Comparison of ENCODE assay signal across 8 cellular contexts in the genomic region with DNA sequence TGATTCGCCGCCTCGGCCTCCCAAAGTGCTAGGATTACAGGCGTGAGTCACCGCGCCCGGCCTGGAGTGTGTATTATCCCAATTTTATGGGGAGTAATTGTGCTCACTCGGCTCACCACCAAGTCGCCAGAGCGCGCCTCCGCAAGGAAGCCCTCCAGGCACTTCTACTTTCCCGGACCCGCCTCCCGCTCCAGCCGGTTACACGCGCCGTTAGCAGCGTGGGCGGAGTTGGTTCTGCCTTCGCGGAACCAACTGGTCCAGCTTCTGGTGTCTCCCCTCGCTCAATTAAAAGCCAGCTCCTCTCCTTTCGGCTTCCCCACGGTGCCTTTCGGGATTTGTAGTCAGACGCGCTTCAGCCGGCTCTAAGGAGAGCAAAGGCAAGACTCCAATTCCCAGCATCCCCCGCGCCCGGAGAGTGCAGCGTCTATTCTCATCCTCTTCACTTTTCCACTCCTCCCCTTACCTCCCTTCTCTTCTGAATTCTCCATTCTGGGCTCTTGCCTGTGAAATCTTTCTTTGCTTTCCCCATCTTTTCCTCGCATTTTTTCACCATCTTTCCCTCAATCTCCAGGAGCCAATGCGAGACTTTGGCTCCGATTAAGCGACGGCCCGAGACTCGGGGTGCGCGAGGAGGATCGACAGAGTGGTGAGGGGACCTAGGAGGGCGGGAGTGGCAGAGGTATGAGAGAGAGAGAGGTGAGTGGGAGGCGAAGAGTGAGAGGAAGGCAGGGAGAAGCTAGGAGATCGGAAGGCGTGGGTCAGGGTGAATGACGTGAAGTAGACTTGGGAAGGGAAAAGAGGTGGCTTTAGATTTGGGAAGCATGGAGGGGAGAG. TPM values are rescaled to one million over a fixed set of nuclear protein-coding genes. Genes with fewer than 3 reads are reported as not detected.
DNase-seq lines count a peak whose midpoint lies in the region; ATAC-seq and TF ChIP-seq lines count a peak whose summit lies in the region.

A gene (plus strand): TSS at position 450 of the 834 bp plus-strand sequence.

- peak within 1 kb of the TSS; percentile 100 for H3K4me3 Mint-ChIP-seq in activated T-cell treated with anti-CD3 and anti-CD28 coated beads, Interleukin-2, amount 50 U/mL, for 24 hours

- no peaks in the 10 kb centered on the region for H3K9me3 Mint-ChIP-seq in activated T-cell treated with anti-CD3 and anti-CD28 coated beads, Interleukin-2, amount 50 U/mL, for 24 hours

- H3K27me3 ChIP-seq in mucosa of rectum (ENCODE audit: control insufficient read depth in 2 of 2, insufficient read depth in 2 of 2, low read length in 2 of 2) = no peaks in the 10 kb centered on the region

- peaks cover 25% of the 10 kb centered on the region for H3K4me1 Mint-ChIP-seq in activated T-cell treated with anti-CD3 and anti-CD28 coated beads, Interleukin-2, amount 50 U/mL, for 24 hours (ENCODE audit: low read depth)

- peaks cover 9 to 10% of the 10 kb centered on the region in 2 donors for H3K4me1 ChIP-seq in mucosa of rectum (ENCODE audit: control insufficient read depth in 2 of 2, insufficient read depth in 2 of 2, low read length in 2 of 2)

- no peaks in the 10 kb centered on the region for H3K27me3 Mint-ChIP-seq in activated T-cell treated with anti-CD3 and anti-CD28 coated beads, Interleukin-2, amount 50 U/mL, for 24 hours

- H3K4me3 ChIP-seq in epithelial cell of proximal tubule (ENCODE audit: low read depth, low read length) (peak within 1 kb of the TSS; percentile 82), mucosa of rectum (ENCODE audit: low read length in 2 of 2) (peak within 1 kb of the TSS; percentile 91 to 99)

- peak within 1 kb of the TSS; percentile 68 to 80 for H3K9ac ChIP-seq in mucosa of rectum (ENCODE audit: low read depth in 1 of 2, low read length in 2 of 2)

- in situ Hi-C loops in KBM-7 (cut with MboI; ENCODE audit: low pct_unique_long_range_greater_than_20kb, low sequenced_read_pairs) = no loop called here

- ATAC-seq in GM21717 (IDR thresholded peaks at IDR 0.05; ENCODE audit: unreplicated experiment) = peak; percentile 77

- DNase-seq in DMS153 (lab: John Stamatoyannopoulos, UW) (peak; percentile 96), KBM-7 (peak; percentile 99), epithelial cell of proximal tubule (ENCODE audit: low read depth) (peak; percentile 96)
- peak; percentile 93 for DNase-seq in activated T-cell treated with anti-CD3 and anti-CD28 coated beads, Interleukin-2, amount 50 U/mL, for 24 hours
- peak; percentile 95 for DNase-seq in stimulated activated CD8-positive, alpha-beta memory T cell treated with anti-CD3 and anti-CD28 coated beads, Interleukin-4, amount 100 ng/mL, for 48 hours

- peaks cover 13 to 14% of the 10 kb centered on the region in 2 donors for H3K36me3 ChIP-seq in mucosa of rectum (ENCODE audit: control insufficient read depth in 2 of 2, insufficient read depth in 2 of 2, low read length in 2 of 2)

- peak within 1 kb of the TSS; percentile 95 for H3K27ac Mint-ChIP-seq in activated T-cell treated with anti-CD3 and anti-CD28 coated beads, Interleukin-2, amount 50 U/mL, for 24 hours

- no peaks in the 10 kb centered on the region for H3K9me3 ChIP-seq in mucosa of rectum (ENCODE audit: control insufficient read depth in 2 of 2, low read length in 2 of 2)

- TF ChIP-seq CTCF in epithelial cell of proximal tubule (conservative IDR thresholded peaks at IDR 0.05; ENCODE audit: low read depth, low read length) = no peak

- H3K36me3 Mint-ChIP-seq in activated T-cell treated with anti-CD3 and anti-CD28 coated beads, Interleukin-2, amount 50 U/mL, for 24 hours (ENCODE audit: low read depth) = peaks cover 48% of the 10 kb centered on the region

- peak within 1 kb of the TSS; percentile 1 to 37 for H3K27ac ChIP-seq in mucosa of rectum (ENCODE audit: low read depth in 2 of 2, low read length in 2 of 2)

TF ChIP-seq in PFSK-1, 5 proteins besides CTCF, POLR2A, EP300 and RAD21:
- no peak for TF ChIP-seq SIN3A (IDR thresholded peaks at IDR 0.05; ENCODE audit: borderline replicate concordance, insufficient read depth, low read length)
- TF ChIP-seq, protein P1, sequence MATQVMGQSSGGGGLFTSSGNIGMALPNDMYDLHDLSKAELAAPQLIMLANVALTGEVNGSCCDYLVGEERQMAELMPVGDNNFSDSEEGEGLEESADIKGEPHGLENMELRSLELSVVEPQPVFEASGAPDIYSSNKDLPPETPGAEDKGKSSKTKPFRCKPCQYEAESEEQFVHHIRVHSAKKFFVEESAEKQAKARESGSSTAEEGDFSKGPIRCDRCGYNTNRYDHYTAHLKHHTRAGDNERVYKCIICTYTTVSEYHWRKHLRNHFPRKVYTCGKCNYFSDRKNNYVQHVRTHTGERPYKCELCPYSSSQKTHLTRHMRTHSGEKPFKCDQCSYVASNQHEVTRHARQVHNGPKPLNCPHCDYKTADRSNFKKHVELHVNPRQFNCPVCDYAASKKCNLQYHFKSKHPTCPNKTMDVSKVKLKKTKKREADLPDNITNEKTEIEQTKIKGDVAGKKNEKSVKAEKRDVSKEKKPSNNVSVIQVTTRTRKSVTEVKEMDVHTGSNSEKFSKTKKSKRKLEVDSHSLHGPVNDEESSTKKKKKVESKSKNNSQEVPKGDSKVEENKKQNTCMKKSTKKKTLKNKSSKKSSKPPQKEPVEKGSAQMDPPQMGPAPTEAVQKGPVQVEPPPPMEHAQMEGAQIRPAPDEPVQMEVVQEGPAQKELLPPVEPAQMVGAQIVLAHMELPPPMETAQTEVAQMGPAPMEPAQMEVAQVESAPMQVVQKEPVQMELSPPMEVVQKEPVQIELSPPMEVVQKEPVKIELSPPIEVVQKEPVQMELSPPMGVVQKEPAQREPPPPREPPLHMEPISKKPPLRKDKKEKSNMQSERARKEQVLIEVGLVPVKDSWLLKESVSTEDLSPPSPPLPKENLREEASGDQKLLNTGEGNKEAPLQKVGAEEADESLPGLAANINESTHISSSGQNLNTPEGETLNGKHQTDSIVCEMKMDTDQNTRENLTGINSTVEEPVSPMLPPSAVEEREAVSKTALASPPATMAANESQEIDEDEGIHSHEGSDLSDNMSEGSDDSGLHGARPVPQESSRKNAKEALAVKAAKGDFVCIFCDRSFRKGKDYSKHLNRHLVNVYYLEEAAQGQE (IDR thresholded peaks at IDR 0.05; ENCODE audit: insufficient read depth in 1 of 2, low read depth in 2 of 2, low read length in 2 of 2) = 0 out of 4 replicates have a peak, but pooled peaks have one; percentile 23 to 46
- TF ChIP-seq FOXP2 (optimal IDR thresholded peaks at IDR 0.05; ENCODE audit: borderline replicate concordance, extremely low read depth, extremely low read length, insufficient read depth) = peak; percentile 45
- no peak for TF ChIP-seq POLR2AphosphoS5 (IDR thresholded peaks at IDR 0.05; ENCODE audit: low read depth, low read length)
- TF ChIP-seq TAF1 (IDR thresholded peaks at IDR 0.05; ENCODE audit: borderline replicate concordance, insufficient read depth, low read length) = no peak

RNA-seq across cellular contexts. Expression of the gene that starts here (rescaled TPM):
- 30.4 TPM for polyA plus RNA-seq in PFSK-1 (2012; ENCODE audit: insufficient read length, low read depth)
- 15.0 and 19.1 TPM in 2 replicates for total RNA-seq in epithelial cell of proximal tubule

Comparison
In these comparisons a context has a peak if more than half of its experiments do, and no peak if none do; other contexts are left out.
1. Peak in every context shown above with its lines: DNase-seq, ATAC-seq, H3K4me3 ChIP-seq and H3K27ac ChIP-seq.